ENCODE assay signal across 18 cellular contexts in genomic region chr1:245963649-245964048, GRCh38.
DNase-seq lines count a peak whose midpoint lies in the region; ATAC-seq and TF ChIP-seq lines count a peak whose summit lies in the region.
"Had no signal": no experiment of that assay in that cellular context is flagged by ENCODE, and none has a peak within 500 bp of the region (broad histone marks: within the 10 kb centered on the region; RNA-seq: fewer than 3 reads in every experiment).

No MANE protein-coding gene starts in this region.

- no peak for TF ChIP-seq POLR2A in IMR-90 (IDR thresholded peaks at IDR 0.05; ENCODE audit: low read depth, low read length)

- H3K4me3 Mint-ChIP-seq in GM23338 (no peak overlapping the region), nephron (no peak overlapping the region), neural progenitor cell (no peak overlapping the region)
- H3K4me3 Mint-ChIP-seq: CD4-positive, alpha-beta memory T cell; H9 had no signal

- H3F3A ChIP-seq in GM23338 (replicated peaks; ENCODE audit: low read depth) (no peaks in the 10 kb centered on the region), neural progenitor cell (ENCODE audit: low read depth) (no peaks in the 10 kb centered on the region)

- H3K9me1 ChIP-seq in IMR-90 (ENCODE audit: insufficient read depth, low read length) = peaks cover 2% of the 10 kb centered on the region

- no peaks in the 10 kb centered on the region for H3K9me2 ChIP-seq in GM23338 (ENCODE audit: insufficient read depth)

- H3K27ac Mint-ChIP-seq in GM23338 = peak overlapping the region; percentile 23; the same call in 1 of the 2 replicates
- H3K27ac Mint-ChIP-seq in nephron = peak overlapping the region; percentile 55 to 92 (median 92)
- peak overlapping the region; percentile 36 for H3K27ac Mint-ChIP-seq in neural progenitor cell
- H3K27ac Mint-ChIP-seq: H9 had no signal

- no peak overlapping the region for H3K23ac ChIP-seq in IMR-90 (ENCODE audit: low read depth, low read length)

- in situ Hi-C loops in IMR-90 (cut with MboI; ENCODE audit: low sequenced_read_pairs) = no loop called here

- H3K9me3 Mint-ChIP-seq in GM23338 (no peaks in the 10 kb centered on the region), nephron (peaks cover 8% of the 10 kb centered on the region), neural progenitor cell (no peaks in the 10 kb centered on the region)
- H3K9me3 Mint-ChIP-seq: H9 had no signal

- dilution Hi-C loops in IMR-90 (cut with HindIII; ENCODE audit: low sequenced_read_pairs, unreplicated experiment) = no loop called here

- H4K91ac ChIP-seq in IMR-90 (ENCODE audit: insufficient read depth, low read depth, low read length) = no peak overlapping the region; the same call in 1 of the 2 replicates

- CTCF ChIA-PET in IMR-90 (lab: Yijun Ruan, JAX) = interaction anchor here (0.9 kb wide), 1 partner anchor 14 kb away, joined by 3 read pairs; no protein-coding TSS in a partner anchor

- no TSS peak for BruUV-seq in IMR-90 (replicated peaks; lab: Mats Ljungman, UMichigan)

- H4K20me1 ChIP-seq in GM23338 (replicated peaks; ENCODE audit: insufficient read depth) = no peaks in the 10 kb centered on the region
- H4K20me1 ChIP-seq in IMR-90 (ENCODE audit: insufficient read depth, low read length) = no peaks in the 10 kb centered on the region
- no peaks in the 10 kb centered on the region for H4K20me1 ChIP-seq in neural progenitor cell (ENCODE audit: low read depth)

- H4K8ac ChIP-seq in IMR-90 (ENCODE audit: low read depth in 2 of 2, low read length in 2 of 2) = no peak overlapping the region

- no peak overlapping the region for H3K18ac ChIP-seq in IMR-90 (ENCODE audit: low read depth, low read length)

- H3K14ac ChIP-seq in IMR-90 (replicated peaks; ENCODE audit: low read depth, low read length) = 0 out of 2 replicates have a peak overlapping the region, but pooled peaks have one; percentile 22

- H3K36me3 Mint-ChIP-seq in GM23338 (ENCODE audit: low read depth) (no peaks in the 10 kb centered on the region), nephron (ENCODE audit: low read depth) (no peaks in the 10 kb centered on the region), neural progenitor cell (no peaks in the 10 kb centered on the region)
- H3K36me3 Mint-ChIP-seq: CD4-positive, alpha-beta memory T cell had no signal

- DNase-seq in GM23338 (ENCODE audit: low spot score) = no peak
- no peak for DNase-seq in IMR-90
- DNase-seq in neural progenitor cell (ENCODE audit: low spot score) = no peak
- no peak for DNase-seq in NCI-H345 treated with DMSO at 0.1 percent for 48 hours (lab: John Stamatoyannopoulos, UW; ENCODE audit: unreplicated experiment)
- DNase-seq: C1 segment of cervical spinal cord; Calu3; CD4-positive, alpha-beta memory T cell; COR-L47; DMS53; DMS79 treated with DMSO at 0.1 percent for 48 hours; GF-D8; GM23248; H9 had no signal

- 0 out of 4 replicates have a peak, but pooled peaks cover 2 to 3% of the 10 kb centered on the region in 2 experiments for H3K79me1 ChIP-seq in IMR-90 (ENCODE audit: low read depth in 1 of 2, low read length in 2 of 2)

- TF ChIP-seq RAD21 in IMR-90 (IDR thresholded peaks at IDR 0.05; ENCODE audit: low read length) = no peak

- 0 out of 2 replicates have a peak overlapping the region, but pooled peaks have one; percentile 40 for H4K5ac ChIP-seq in IMR-90 (ENCODE audit: low read depth, low read length)

- H3K79me2 ChIP-seq in GM23338 (replicated peaks; ENCODE audit: insufficient read depth) = no peaks in the 10 kb centered on the region
- no peaks in the 10 kb centered on the region for H3K79me2 ChIP-seq in neural progenitor cell (ENCODE audit: low read depth)

- POLR2A ChIA-PET in IMR-90 (lab: Charles Lee; ENCODE audit: unreplicated experiment) = no interaction called here

- H3K4me1 Mint-ChIP-seq in GM23338 (peaks cover 9% of the 10 kb centered on the region), nephron (peaks cover 35% of the 10 kb centered on the region), neural progenitor cell (no peaks in the 10 kb centered on the region)

- intact Hi-C loops in IMR-90 (cut with micrococcal nuclease) = no loop called here

- H3K4me1 ChIP-seq in GM23338 (ENCODE audit: insufficient read depth) (peaks cover 2% of the 10 kb centered on the region), IMR-90 (ENCODE audit: control insufficient read depth, insufficient read depth, low read length) (peaks cover 6% of the 10 kb centered on the region; the same call in 1 of the 2 replicates), neural progenitor cell (no peaks in the 10 kb centered on the region)

- H2AFZ ChIP-seq in GM23338 (no peak overlapping the region), IMR-90 (replicated peaks; ENCODE audit: low read length, poor library complexity) (no peak overlapping the region), neural progenitor cell (replicated peaks) (no peak overlapping the region)
- H2AFZ ChIP-seq: GM23248 had no signal

- no peak overlapping the region for H2BK5ac ChIP-seq in IMR-90 (ENCODE audit: low read depth, low read length, poor library complexity, severe bottlenecking)

- no peaks in the 10 kb centered on the region for H3K27me3 ChIP-seq in GM23338 (ENCODE audit: insufficient read depth)
- no peaks in the 10 kb centered on the region for H3K27me3 ChIP-seq in IMR-90 (ENCODE audit: control insufficient read depth, insufficient read depth, low read length)
- no peaks in the 10 kb centered on the region for H3K27me3 ChIP-seq in neural progenitor cell

- no peaks in the 10 kb centered on the region for H3K36me3 ChIP-seq in GM23338 (ENCODE audit: insufficient read depth)
- H3K36me3 ChIP-seq in IMR-90 (ENCODE audit: control insufficient read depth, insufficient read depth, low read length) = no peaks in the 10 kb centered on the region
- no peaks in the 10 kb centered on the region for H3K36me3 ChIP-seq in neural progenitor cell

- H2BK20ac ChIP-seq in IMR-90 (ENCODE audit: low read depth, low read length) = no peak overlapping the region

- no peak overlapping the region for H2BK15ac ChIP-seq in IMR-90 (ENCODE audit: low read depth, low read length)

- ATAC-seq in GM23338 (no peak), IMR-90 (ENCODE audit: low read depth) (no peak), HG02938 (IDR thresholded peaks at IDR 0.05; ENCODE audit: unreplicated experiment) (no peak), GM21825 (IDR thresholded peaks at IDR 0.05; ENCODE audit: unreplicated experiment) (no peak), HG02588 (IDR thresholded peaks at IDR 0.05; ENCODE audit: unreplicated experiment) (no peak)
- ATAC-seq: HCT116 had no signal

- H3K27me3 Mint-ChIP-seq in GM23338 (ENCODE audit: insufficient read depth, low read depth, poor library complexity) = peaks cover 6% of the 10 kb centered on the region
- H3K27me3 Mint-ChIP-seq in nephron (ENCODE audit: low read depth) = no peaks in the 10 kb centered on the region
- H3K27me3 Mint-ChIP-seq in neural progenitor cell (ENCODE audit: insufficient read depth, low read depth) = no peaks in the 10 kb centered on the region
- H3K27me3 Mint-ChIP-seq: CD4-positive, alpha-beta memory T cell had no signal

- no peak overlapping the region for H3K56ac ChIP-seq in IMR-90 (ENCODE audit: extremely low read depth, insufficient read depth, low read length)

- 80% methylated on average over 1 of the region's 2 CpGs; no CpG with 5 or more reads in 1 of the 2 experiments for WGBS in IMR-90 (ENCODE audit: extremely low coverage in 2 of 2, insufficient read length in 1 of 2), 2 experiments

- no peak overlapping the region for H2BK120ac ChIP-seq in IMR-90 (ENCODE audit: low read depth, low read length)

- H3K4ac ChIP-seq in IMR-90 (ENCODE audit: low read depth, low read length) = no peak overlapping the region

- H3K27ac ChIP-seq in GM23338 (ENCODE audit: low read depth) (no peak overlapping the region), IMR-90 (ENCODE audit: insufficient read depth, low read length) (no peak overlapping the region), neural progenitor cell (no peak overlapping the region)
- H3K27ac ChIP-seq: GM23248 had no signal

- TF ChIP-seq CTCF in GM23338 (conservative IDR thresholded peaks at IDR 0.05; ENCODE audit: low read depth in 2 of 2) = no peak
- TF ChIP-seq CTCF in IMR-90 (conservative IDR thresholded peaks at IDR 0.05; ENCODE audit: low read depth, low read length) = no peak
- no peak for TF ChIP-seq CTCF in nephron (IDR thresholded peaks at IDR 0.05; ENCODE audit: unreplicated experiment in 3 of 3)
- TF ChIP-seq CTCF in neural progenitor cell (IDR thresholded peaks at IDR 0.05) = no peak

- H3K9me3 ChIP-seq in IMR-90 (ENCODE audit: control insufficient read depth, insufficient read depth, low read length) = no peaks in the 10 kb centered on the region
- H3K9me3 ChIP-seq in neural progenitor cell (ENCODE audit: low read depth) = no peaks in the 10 kb centered on the region

- H2AK9ac ChIP-seq in IMR-90 (replicated peaks; ENCODE audit: low read depth, low read length, poor library complexity) = no peak overlapping the region

- H2AK5ac ChIP-seq in IMR-90 (ENCODE audit: low read depth, low read length) = no peak overlapping the region

- no peak overlapping the region for H3K4me3 ChIP-seq in GM23338
- H3K4me3 ChIP-seq in IMR-90 (ENCODE audit: insufficient read depth, low read depth, low read length) = no peak overlapping the region
- no peak overlapping the region for H3K4me3 ChIP-seq in neural progenitor cell
- H3K4me3 ChIP-seq: GM23248 had no signal

- H3K4me2 ChIP-seq in GM23338 (no peak overlapping the region), IMR-90 (ENCODE audit: low read depth, low read length) (no peak overlapping the region), neural progenitor cell (no peak overlapping the region)

- H3K9ac ChIP-seq in IMR-90 (ENCODE audit: low read depth, low read length) = no peak overlapping the region
- no peak overlapping the region for H3K9ac ChIP-seq in neural progenitor cell
- H3K9ac ChIP-seq: GM23248 had no signal

TF ChIP-seq in GM23338, 12 proteins besides CTCF, POLR2A, EP300 and RAD21 (continues in another document):
- TF ChIP-seq NANOG (IDR thresholded peaks at IDR 0.05; ENCODE audit: borderline replicate concordance) (no peak), ZNF331 (CRISPR knock-in tag; IDR thresholded peaks at IDR 0.05; ENCODE audit: low read depth) (no peak), EZH2phosphoT487 (IDR thresholded peaks at IDR 0.05; ENCODE audit: unreplicated experiment) (no peak)

TF ChIP-seq in IMR-90, 13 proteins besides CTCF, POLR2A, EP300 and RAD21 (continues in another document):
- TF ChIP-seq MAFK (IDR thresholded peaks at IDR 0.05; ENCODE audit: low read depth, low read length) (no peak), RCOR1 (IDR thresholded peaks at IDR 0.05; ENCODE audit: insufficient replicate concordance, low read length) (no peak), RFX5 (IDR thresholded peaks at IDR 0.05; ENCODE audit: low read depth, low read length) (no peak)
- TF ChIP-seq, protein P1, sequence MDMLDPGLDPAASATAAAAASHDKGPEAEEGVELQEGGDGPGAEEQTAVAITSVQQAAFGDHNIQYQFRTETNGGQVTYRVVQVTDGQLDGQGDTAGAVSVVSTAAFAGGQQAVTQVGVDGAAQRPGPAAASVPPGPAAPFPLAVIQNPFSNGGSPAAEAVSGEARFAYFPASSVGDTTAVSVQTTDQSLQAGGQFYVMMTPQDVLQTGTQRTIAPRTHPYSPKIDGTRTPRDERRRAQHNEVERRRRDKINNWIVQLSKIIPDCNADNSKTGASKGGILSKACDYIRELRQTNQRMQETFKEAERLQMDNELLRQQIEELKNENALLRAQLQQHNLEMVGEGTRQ (IDR thresholded peaks at IDR 0.05; ENCODE audit: low read depth, low read length) = no peak

Comparison
In these comparisons a context has a peak if more than half of its experiments do, and no peak if none do; other contexts are left out.
1. H3K27ac Mint-ChIP-seq: peak in every context shown above with its lines; median percentile 92 in nephron; 36 in neural progenitor cell; 23 in GM23338.